Comparison of ENCODE assay signal across 2 cellular contexts in genomic region chr22:30159561-30160353, GRCh38.
A peak's percentile ranks its signal among the peaks of the same experiment; 100 is the strongest.
TF ChIP-seq lines count a peak whose summit lies in the region.

No MANE protein-coding gene starts in this region.

TF ChIP-seq in HCT116, 20 proteins besides CTCF, POLR2A, EP300 and RAD21:
- TF ChIP-seq ATF3 (IDR thresholded peaks at IDR 0.05) (no peak), EZH2phosphoT487 (IDR thresholded peaks at IDR 0.05; ENCODE audit: borderline replicate concordance) (no peak), TCF7L2 (IDR thresholded peaks at IDR 0.05; ENCODE audit: borderline replicate concordance, extremely low read depth, insufficient read depth, insufficient read length) (no peak), ZBTB33 (IDR thresholded peaks at IDR 0.05; ENCODE audit: extremely low read depth, insufficient replicate concordance, low read length) (no peak), SIN3A (IDR thresholded peaks at IDR 0.05; ENCODE audit: low read depth) (no peak)
TF ChIP-seq in HCT116: peak in this region for 0.

TF ChIP-seq in liver, 16 proteins besides CTCF, POLR2A, EP300 and RAD21:
- TF ChIP-seq JUND (IDR thresholded peaks at IDR 0.05) (peak in 1 of 2 donors; percentile 32), SP1 (IDR thresholded peaks at IDR 0.05) (no peak), EGR1 (IDR thresholded peaks at IDR 0.05; ENCODE audit: low read depth in 2 of 2) (no peak), NR2F2 (IDR thresholded peaks at IDR 0.05) (no peak), RXRA (IDR thresholded peaks at IDR 0.05) (peak in 1 of 2 donors; percentile 43), FOXA1 (IDR thresholded peaks at IDR 0.05) (no peak), GABPA (IDR thresholded peaks at IDR 0.05 in 1 of 2, conservative IDR thresholded peaks at IDR 0.05 in 1 of 2) (no peak), YY1 (IDR thresholded peaks at IDR 0.05) (peak; percentile 38), ZBTB33 (IDR thresholded peaks at IDR 0.05) (no peak), FOXA2 (IDR thresholded peaks at IDR 0.05) (peak; percentile 30), ATF3 (IDR thresholded peaks at IDR 0.05) (no peak), HNF4A (conservative IDR thresholded peaks at IDR 0.05) (peak in 1 of 2 donors; percentile 24)
- TF ChIP-seq, protein P1, sequence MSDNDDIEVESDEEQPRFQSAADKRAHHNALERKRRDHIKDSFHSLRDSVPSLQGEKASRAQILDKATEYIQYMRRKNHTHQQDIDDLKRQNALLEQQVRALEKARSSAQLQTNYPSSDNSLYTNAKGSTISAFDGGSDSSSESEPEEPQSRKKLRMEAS (IDR thresholded peaks at IDR 0.05) = no peak
